26 cellular contexts compared by ENCODE assay signal in the genomic region with DNA sequence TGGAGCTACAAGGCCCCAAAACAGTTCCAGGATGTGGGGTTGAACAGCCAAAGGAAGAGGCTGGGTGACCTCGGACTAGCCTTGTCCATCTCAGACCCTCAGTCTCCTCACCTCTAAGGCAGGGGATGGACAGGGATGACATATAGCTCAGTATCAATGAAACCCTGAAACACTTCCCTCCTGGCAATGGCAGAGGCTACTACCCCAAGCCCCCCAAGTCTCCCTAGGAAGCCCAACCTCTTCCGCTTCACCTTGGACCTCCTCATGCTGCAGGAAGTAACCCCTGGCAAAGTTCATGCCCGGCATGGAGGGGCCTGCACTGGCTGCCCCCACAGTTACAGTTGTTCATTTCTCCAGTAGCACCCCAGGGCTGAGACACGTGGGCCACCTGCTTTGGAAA. TPM values are rescaled to one million over a fixed set of nuclear protein-coding genes. Genes with fewer than 3 reads are reported as not detected.
A peak's percentile ranks its signal among the peaks of the same experiment; 100 is the strongest.
DNase-seq lines count a peak whose midpoint lies in the region; ATAC-seq and TF ChIP-seq lines count a peak whose summit lies in the region.
"Had no signal": no experiment of that assay in that cellular context is flagged by ENCODE, and none has a peak within 500 bp of the region (broad histone marks: within the 10 kb centered on the region; RNA-seq: fewer than 3 reads in every experiment).

No MANE protein-coding gene starts in this region.

- ATAC-seq in left ventricle myocardium superior (no peak), naive B cell (ENCODE audit: low read depth in 2 of 2) (no peak), HG02610 (IDR thresholded peaks at IDR 0.05; ENCODE audit: unreplicated experiment) (no peak)
- ATAC-seq: activated CD4-positive, alpha-beta T cell treated with anti-CD3 and anti-CD28 coated beads for 36 hours; GM12878; left lobe of liver had no signal

- H3K4me3 Mint-ChIP-seq in activated CD4-positive, alpha-beta memory T cell treated with anti-CD3 and anti-CD28 coated beads for 36 hours, result no peak overlapping the region
- no peak overlapping the region for H3K4me3 Mint-ChIP-seq in naive B cell
- H3K4me3 Mint-ChIP-seq: activated CD4-positive, alpha-beta T cell treated with anti-CD3 and anti-CD28 coated beads for 36 hours; brain had no signal

- no peak for DNase-seq in cardiac muscle cell (ENCODE audit: low read depth in 1 of 2, low spot score in 1 of 2)
- DNase-seq in left ventricle myocardium superior, result no peak
- DNase-seq in activated CD4-positive, alpha-beta memory T cell treated with anti-CD3 and anti-CD28 coated beads for 36 hours, result no peak
- DNase-seq in naive B cell, result no peak
- no peak for DNase-seq in OCI-M2 (lab: John Stamatoyannopoulos, UW; ENCODE audit: unreplicated experiment)
- no peak for DNase-seq in activated CD4-positive, CD25-positive, alpha-beta regulatory T cell (lab: John Stamatoyannopoulos, UW)
- DNase-seq in pons (ENCODE audit: low spot score), result no peak
- DNase-seq: activated CD4-positive, alpha-beta T cell treated with anti-CD3 and anti-CD28 coated beads for 36 hours; activated CD8-positive, alpha-beta memory T cell treated with anti-CD3 and anti-CD28 coated beads, Interleukin-2, amount 50 U/mL, for 4 hours; C1 segment of cervical spinal cord; effector CD8-positive, alpha-beta T cell; erythroblast; Karpas-422; NCI-H146; NCI-H510A; Peyer's patch; sigmoid colon; upper lobe of left lung had no signal

- H3K9me3 ChIP-seq in cardiac muscle cell (ENCODE audit: low read depth), result no peaks in the 10 kb centered on the region
- H3K9me3 ChIP-seq: Peyer's patch, sigmoid colon, SJSA1, upper lobe of left lung had no signal

- no peaks in the 10 kb centered on the region for H3K27me3 ChIP-seq in cardiac muscle cell
- H3K27me3 ChIP-seq: Peyer's patch, sigmoid colon, SJSA1, upper lobe of left lung had no signal

- H3K36me3 ChIP-seq in cardiac muscle cell, result peaks cover 19% of the 10 kb centered on the region

- no peak for TF ChIP-seq CTCF in cardiac muscle cell (IDR thresholded peaks at IDR 0.05; ENCODE audit: low read depth, low read length)

- H3K4me1 Mint-ChIP-seq in activated CD4-positive, alpha-beta memory T cell treated with anti-CD3 and anti-CD28 coated beads for 36 hours (ENCODE audit: low read depth), result peaks cover 18% of the 10 kb centered on the region
- peaks cover 41 to 61% (median 60%) of the 10 kb centered on the region in 3 donors for H3K4me1 Mint-ChIP-seq in naive B cell

- no peaks in the 10 kb centered on the region for H3K27me3 Mint-ChIP-seq in activated CD4-positive, alpha-beta memory T cell treated with anti-CD3 and anti-CD28 coated beads for 36 hours
- H3K27me3 Mint-ChIP-seq in naive B cell, result no peaks in the 10 kb centered on the region
- H3K27me3 Mint-ChIP-seq: activated CD4-positive, alpha-beta T cell treated with anti-CD3 and anti-CD28 coated beads for 36 hours; progenitor cell of endocrine pancreas had no signal

- peak overlapping the region; percentile 46 for H3K27ac Mint-ChIP-seq in activated CD4-positive, alpha-beta memory T cell treated with anti-CD3 and anti-CD28 coated beads for 36 hours
- peak overlapping the region in 4 of 6 donors; percentile 9 to 70 (median 46) for H3K27ac Mint-ChIP-seq in naive B cell
- H3K27ac Mint-ChIP-seq: activated CD4-positive, alpha-beta T cell treated with anti-CD3 and anti-CD28 coated beads for 36 hours; activated T-helper 2 cell treated with anti-CD3 and anti-CD28 coated beads, Interferon-gamma antibody, Interleukin-2, Interleukin-4, amounts not matched to agents 10 μg/mL and 5 μg/mL and 100 μg/mL, durations not matched to agents 14 hours and 24 hours and 36 hours; progenitor cell of endocrine pancreas had no signal

- intact Hi-C loops in left ventricle myocardium superior (cut with micrococcal nuclease), result no loop called here
- intact Hi-C loops in activated CD4-positive, alpha-beta memory T cell treated with anti-CD3 and anti-CD28 coated beads for 36 hours (cut with micrococcal nuclease), result no loop called here

- H3K9me3 Mint-ChIP-seq in activated CD4-positive, alpha-beta memory T cell treated with anti-CD3 and anti-CD28 coated beads for 36 hours, result no peaks in the 10 kb centered on the region
- no peaks in the 10 kb centered on the region for H3K9me3 Mint-ChIP-seq in naive B cell
- H3K9me3 Mint-ChIP-seq: activated T-helper 2 cell treated with anti-CD3 and anti-CD28 coated beads, Interferon-gamma antibody, Interleukin-2, Interleukin-4, amounts not matched to agents 10 μg/mL and 5 μg/mL and 100 μg/mL, durations not matched to agents 14 hours and 24 hours and 36 hours; brain had no signal

- H3K27ac ChIP-seq in cardiac muscle cell, result peak overlapping the region; percentile 15
- H3K27ac ChIP-seq: SJSA1 had no signal

- POLR2A ChIA-PET in activated CD4-positive, alpha-beta memory T cell treated with anti-CD3 and anti-CD28 coated beads for 36 hours (lab: Charles Lee), result no interaction called here

- H3K4me1 ChIP-seq in cardiac muscle cell (ENCODE audit: low read depth), result peaks cover 28% of the 10 kb centered on the region

- CTCF ChIA-PET in activated CD4-positive, alpha-beta memory T cell treated with anti-CD3 and anti-CD28 coated beads for 36 hours (lab: Charles Lee), result interaction anchor here (1.9 kb wide), 1 partner anchor 12 kb away, joined by 4 read pairs; no protein-coding TSS in a partner anchor

- H3K4me3 ChIP-seq in cardiac muscle cell, result no peak overlapping the region
- H3K4me3 ChIP-seq: GM12878, Peyer's patch, sigmoid colon, SJSA1, upper lobe of left lung had no signal

- peaks cover 32% of the 10 kb centered on the region for H3K36me3 Mint-ChIP-seq in activated CD4-positive, alpha-beta memory T cell treated with anti-CD3 and anti-CD28 coated beads for 36 hours
- peaks cover 8 to 16% of the 10 kb centered on the region in 2 donors for H3K36me3 Mint-ChIP-seq in naive B cell

RNA-seq across cellular contexts. Expression of gene CCDC97, which starts 10.6 kb away (rescaled TPM):
- 24.6 and 25.2 TPM in 2 replicates for total RNA-seq in cardiac muscle cell
- 29.7 and 32.4 TPM in 2 replicates for polyA plus RNA-seq in cardiac muscle cell
- total RNA-seq in left ventricle myocardium superior, result 15.9 TPM
- 10 to 100 TPM; 20.5 to 23.4 TPM for total RNA-seq in activated CD4-positive, alpha-beta memory T cell treated with anti-CD3 and anti-CD28 coated beads for 36 hours
- polyA plus RNA-seq in naive B cell (ENCODE audit: low read depth in 6 of 6), result 10 to 100 TPM; 19.8 to 37.2 (median 31.7) TPM

RNA-seq across cellular contexts. Expression of gene TGFB1, which starts 33.2 kb away (rescaled TPM):
- 19.4 and 32.6 TPM in 2 replicates for total RNA-seq in cardiac muscle cell
- polyA plus RNA-seq in cardiac muscle cell, result 34.8 and 52.3 TPM in 2 replicates
- 13.2 TPM for total RNA-seq in left ventricle myocardium superior
- total RNA-seq in activated CD4-positive, alpha-beta memory T cell treated with anti-CD3 and anti-CD28 coated beads for 36 hours, result 100 to 1,000 TPM; 108 to 110 TPM
- 10 to 100 TPM; 20.1 to 61.9 (median 35.4) TPM for polyA plus RNA-seq in naive B cell (ENCODE audit: low read depth in 6 of 6)
- polyA plus RNA-seq: neural cell had no signal

RNA-seq across cellular contexts. Expression of gene B9D2, which starts 43.4 kb away (rescaled TPM):
- 5.3 and 7.8 TPM in 2 replicates for total RNA-seq in cardiac muscle cell
- 10.8 and 10.9 TPM in 2 replicates for polyA plus RNA-seq in cardiac muscle cell
- 3.7 TPM for total RNA-seq in left ventricle myocardium superior
- 1 to 10 TPM; 4.7 to 5.1 TPM for total RNA-seq in activated CD4-positive, alpha-beta memory T cell treated with anti-CD3 and anti-CD28 coated beads for 36 hours
- 10 to 100 TPM in 5 of 6 donors, 1 to 10 TPM in 1; 3.2 to 17.3 (median 14.3) TPM for polyA plus RNA-seq in naive B cell (ENCODE audit: low read depth in 6 of 6)

RNA-seq across cellular contexts. Expression of gene TMEM91, which starts 55.8 kb away (rescaled TPM):
- total RNA-seq in cardiac muscle cell (16.8 and 21.8 TPM in 2 replicates), left ventricle myocardium superior (3.6 TPM)
- polyA plus RNA-seq in cardiac muscle cell (14.5 and 18.1 TPM in 2 replicates), naive B cell (ENCODE audit: low read depth in 6 of 6) (1 to 10 TPM in 5 of 6 donors, not detected in 1; 1.7 to 3.5 (median 2.2) TPM)
- total RNA-seq in activated CD4-positive, alpha-beta memory T cell treated with anti-CD3 and anti-CD28 coated beads for 36 hours, result 1 to 10 TPM; 4.5 to 4.6 TPM

RNA-seq across cellular contexts. Expression of gene HNRNPUL1, which starts 56.4 kb away (rescaled TPM):
- total RNA-seq in cardiac muscle cell, result 159 and 195 TPM in 2 replicates
- polyA plus RNA-seq in cardiac muscle cell, result 148 and 216 TPM in 2 replicates
- total RNA-seq in left ventricle myocardium superior, result 128 TPM
- total RNA-seq in activated CD4-positive, alpha-beta memory T cell treated with anti-CD3 and anti-CD28 coated beads for 36 hours, result 100 to 1,000 TPM; 290 to 295 TPM
- 10 to 100 TPM; 26.2 to 85.3 (median 54.4) TPM for polyA plus RNA-seq in naive B cell (ENCODE audit: low read depth in 6 of 6)
